Comparison of ENCODE assay signal across 13 cellular contexts in the genomic region with DNA sequence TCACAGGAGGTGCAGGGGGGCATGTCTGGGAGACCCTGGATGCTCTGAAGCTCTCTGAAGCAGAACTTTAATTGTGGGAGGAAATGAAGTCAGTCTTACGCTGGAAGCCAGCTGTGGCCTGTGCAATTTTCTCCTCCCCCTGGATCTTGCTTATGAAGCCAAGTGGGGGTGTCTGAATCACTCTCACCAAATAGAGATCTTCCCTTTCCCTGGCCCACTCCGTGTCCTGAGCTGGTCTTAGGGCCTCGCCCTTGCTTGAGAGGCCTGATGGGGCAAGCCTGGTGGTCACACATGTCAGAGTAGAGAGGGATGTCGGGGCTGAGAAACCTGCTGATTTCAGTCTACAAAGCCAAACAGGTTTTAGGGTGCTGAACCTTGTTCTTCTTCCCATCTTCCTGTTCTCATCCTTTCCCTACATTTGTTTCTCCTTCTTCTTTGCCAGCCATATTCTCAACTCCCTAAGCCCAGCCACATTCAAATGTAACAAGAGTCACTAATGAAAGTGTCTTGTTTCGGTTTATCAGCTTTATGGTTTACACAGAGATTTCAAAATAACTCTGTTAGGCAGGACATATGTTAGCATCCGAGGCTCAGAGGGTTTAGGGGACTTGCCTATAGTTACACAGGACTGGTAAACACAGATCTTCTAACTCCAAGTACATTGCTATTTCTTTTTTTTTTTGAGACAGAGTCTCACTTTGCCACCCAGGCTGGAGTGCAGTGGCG.
A peak's percentile ranks its signal among the peaks of the same experiment; 100 is the strongest.
DNase-seq lines count a peak whose midpoint lies in the region; ATAC-seq and TF ChIP-seq lines count a peak whose summit lies in the region.
"Had no signal": no experiment of that assay in that cellular context is flagged by ENCODE, and none has a peak within 500 bp of the region (broad histone marks: within the 10 kb centered on the region; RNA-seq: fewer than 3 reads in every experiment).

No MANE protein-coding gene starts in this region.

- intact Hi-C loops in sciatic nerve (cut with DNase I), result no loop called here

- 44 to 66% methylated on average over 4 to 6 of the region's 7 CpGs for WGBS in gastroesophageal sphincter (ENCODE audit: low coverage in 1 of 2), 2 donors

- DNase-seq in RWPE1 (ENCODE audit: low spot score) (no peak), sciatic nerve (ENCODE audit: low spot score) (no peak), NCI-H2029 treated with DMSO at 0.1 percent for 48 hours (lab: John Stamatoyannopoulos, UW) (no peak)
- no peak for DNase-seq in activated CD4-positive, alpha-beta T cell treated with anti-CD3 and anti-CD28 coated beads, Interleukin-2, amount 10 ng/mL, durations not matched to agents 7 days and 5 days
- DNase-seq: T-helper 1 cell had no signal

- peak overlapping the region; percentile 64 to 99 (median 91) for H3K4me2 ChIP-seq in BLaER1 treated with 17β-estradiol and CSF1 and Interleukin-3, amounts not matched to agents 10 nM and 100 nM

- H3K4me3 ChIP-seq in BLaER1 treated with 17β-estradiol and CSF1 and Interleukin-3, amounts not matched to agents 10 nM and 100 nM, result peak overlapping the region in 8 of 10 experiments; percentile 31 to 53 (median 42); a peak in 12 of 20 replicates
- H3K4me3 ChIP-seq in gastroesophageal sphincter, result no peak overlapping the region
- H3K4me3 ChIP-seq: body of pancreas, K562 had no signal

- no peaks in the 10 kb centered on the region for H3K36me3 Mint-ChIP-seq in activated CD4-positive, alpha-beta T cell treated with anti-CD3 and anti-CD28 coated beads, Interleukin-2, amount 10 ng/mL, durations not matched to agents 7 days and 5 days (ENCODE audit: low read depth)

- H3K9me3 Mint-ChIP-seq in activated CD4-positive, alpha-beta T cell treated with anti-CD3 and anti-CD28 coated beads, Interleukin-2, amount 10 ng/mL, durations not matched to agents 7 days and 5 days, result no peaks in the 10 kb centered on the region
- H3K9me3 Mint-ChIP-seq: neural crest cell had no signal

- peak overlapping the region; percentile 3 to 96 (median 80); a peak in 21 of 22 replicates for H3K27ac ChIP-seq in BLaER1 treated with 17β-estradiol and CSF1 and Interleukin-3, amounts not matched to agents 10 nM and 100 nM
- H3K27ac ChIP-seq in RWPE1 (peak overlapping the region; percentile 24; the same call in 1 of the 2 replicates), gastroesophageal sphincter (peak overlapping the region in 3 of 4 donors; percentile 63 to 75 (median 66))
- H3K27ac ChIP-seq: C4-2B had no signal

- POLR2A ChIA-PET in RWPE1 (lab: Yijun Ruan, JAX; ENCODE audit: low non-redundant PET), result no interaction called here
- POLR2A ChIA-PET in activated CD4-positive, alpha-beta T cell treated with anti-CD3 and anti-CD28 coated beads, Interleukin-2, amount 10 ng/mL, durations not matched to agents 7 days and 5 days (lab: Charles Lee), result interaction anchor here (0.6 kb wide), 1 partner anchor 867 kb away, joined by 3 read pairs; no protein-coding TSS in a partner anchor

- peaks cover 0 to 4% (median 0%) of the 10 kb centered on the region in 11 experiments; a peak in 1 of 22 replicates for H4K20me1 ChIP-seq in BLaER1 treated with 17β-estradiol and CSF1 and Interleukin-3, amounts not matched to agents 10 nM and 100 nM

- TF ChIP-seq CTCF in RWPE1 (conservative IDR thresholded peaks at IDR 0.05; ENCODE audit: low read depth), result no peak
- TF ChIP-seq CTCF in gastroesophageal sphincter (IDR thresholded peaks at IDR 0.05), result no peak

- H3K36me3 ChIP-seq in BLaER1 treated with 17β-estradiol and CSF1 and Interleukin-3, amounts not matched to agents 10 nM and 100 nM, result no peaks in the 10 kb centered on the region
- H3K36me3 ChIP-seq in gastroesophageal sphincter, result no peaks in the 10 kb centered on the region

- CTCF ChIA-PET in RWPE1 (lab: Yijun Ruan, JAX), result interaction anchor here (0.6 to 1.1 kb wide), 2 partner anchors 11 to 251 kb away, joined by 3 to 5 read pairs; no protein-coding TSS in a partner anchor
- CTCF ChIA-PET in activated CD4-positive, alpha-beta T cell treated with anti-CD3 and anti-CD28 coated beads, Interleukin-2, amount 10 ng/mL, durations not matched to agents 7 days and 5 days (lab: Charles Lee), result interaction anchor here (0.5 to 0.7 kb wide), 2 partner anchors 105 to 153 kb away, joined by 3 to 4 read pairs; no protein-coding TSS in a partner anchor

- no peak for TF ChIP-seq EP300 in gastroesophageal sphincter (IDR thresholded peaks at IDR 0.05)

- ATAC-seq in gastroesophageal sphincter (peak; percentile 88), sciatic nerve (peak; percentile 73), HG03175 (IDR thresholded peaks at IDR 0.05; ENCODE audit: unreplicated experiment) (no peak), HG02973 (IDR thresholded peaks at IDR 0.05; ENCODE audit: unreplicated experiment) (no peak)
- ATAC-seq: body of pancreas had no signal

- H3K27me3 Mint-ChIP-seq in activated CD4-positive, alpha-beta T cell treated with anti-CD3 and anti-CD28 coated beads, Interleukin-2, amount 10 ng/mL, durations not matched to agents 7 days and 5 days, result peaks cover 32% of the 10 kb centered on the region

- no peak overlapping the region for H3K4me3 Mint-ChIP-seq in activated CD4-positive, alpha-beta T cell treated with anti-CD3 and anti-CD28 coated beads, Interleukin-2, amount 10 ng/mL, durations not matched to agents 7 days and 5 days

- H3K27me3 ChIP-seq in BLaER1 treated with 17β-estradiol and CSF1 and Interleukin-3, amounts not matched to agents 10 nM and 100 nM, result peaks cover 7 to 15% (median 10%) of the 10 kb centered on the region in 11 experiments
- H3K27me3 ChIP-seq in gastroesophageal sphincter, result peaks cover 18% of the 10 kb centered on the region

- H3K4me1 ChIP-seq in BLaER1 treated with 17β-estradiol and CSF1 and Interleukin-3, amounts not matched to agents 10 nM and 100 nM, result peaks cover 65 to 94% (median 81%) of the 10 kb centered on the region in 10 experiments
- peaks cover 0 to 48% (median 13%) of the 10 kb centered on the region in 3 donors for H3K4me1 ChIP-seq in gastroesophageal sphincter

- no peaks in the 10 kb centered on the region for H3K9me3 ChIP-seq in BLaER1 treated with 17β-estradiol and CSF1 and Interleukin-3, amounts not matched to agents 10 nM and 100 nM (replicated peaks in 1 of 11)
- no peaks in the 10 kb centered on the region for H3K9me3 ChIP-seq in gastroesophageal sphincter
- H3K9me3 ChIP-seq: body of pancreas had no signal

- TF ChIP-seq POLR2A in gastroesophageal sphincter (IDR thresholded peaks at IDR 0.05), result no peak

- H3K9ac ChIP-seq in BLaER1 treated with 17β-estradiol and CSF1 and Interleukin-3, amounts not matched to agents 10 nM and 100 nM, result peak overlapping the region in 10 of 11 experiments; percentile 24 to 85 (median 67); a peak in 19 of 22 replicates

- H3K27ac Mint-ChIP-seq in activated CD4-positive, alpha-beta T cell treated with anti-CD3 and anti-CD28 coated beads, Interleukin-2, amount 10 ng/mL, durations not matched to agents 7 days and 5 days, result no peak overlapping the region

- peaks cover 5% of the 10 kb centered on the region for H3K4me1 Mint-ChIP-seq in activated CD4-positive, alpha-beta T cell treated with anti-CD3 and anti-CD28 coated beads, Interleukin-2, amount 10 ng/mL, durations not matched to agents 7 days and 5 days

Comparison
In these comparisons a context has a peak if more than half of its experiments do, and no peak if none do; other contexts are left out.
1. H3K27ac ChIP-seq: peak in every context shown above with its lines; median percentile 80 in BLaER1 treated with 17β-estradiol and CSF1 and Interleukin-3, amounts not matched to agents 10 nM and 100 nM; 66 in gastroesophageal sphincter; 24 in RWPE1.
2. H3K4me3 ChIP-seq: peak in BLaER1 treated with 17β-estradiol and CSF1 and Interleukin-3, amounts not matched to agents 10 nM and 100 nM (8 of 10); none in gastroesophageal sphincter (0 of 2).
3. ATAC-seq: peak in gastroesophageal sphincter (single experiment) and sciatic nerve (single experiment); none in HG03175 (single experiment) and HG02973 (single experiment).